ENCODE assay signal across 8 cellular contexts in genomic region chr17:43832976-43833829, GRCh38. TPM values are rescaled to one million over a fixed set of nuclear protein-coding genes. Genes with fewer than 3 reads are reported as not detected.
DNase-seq lines count a peak whose midpoint lies in the region; ATAC-seq and TF ChIP-seq lines count a peak whose summit lies in the region.

MPP3 (minus strand) TSS chr17:43833146; CDS start chr17:43831906, 1,240 bp downstream.

- peak within 1 kb of the TSS; percentile 70 for H3K4me3 Mint-ChIP-seq in activated naive CD4-positive, alpha-beta T cell treated with anti-CD3 and anti-CD28 coated beads, Interleukin-2, amount 10 ng/mL, durations not matched to agents 7 days and 5 days
- H3K4me3 Mint-ChIP-seq in nephron, result peak within 1 kb of the TSS; percentile 84 to 92 (median 89)

- peaks cover 4% of the 10 kb centered on the region for H3K9me3 Mint-ChIP-seq in activated naive CD4-positive, alpha-beta T cell treated with anti-CD3 and anti-CD28 coated beads, Interleukin-2, amount 10 ng/mL, durations not matched to agents 7 days and 5 days
- peaks cover 7% of the 10 kb centered on the region for H3K9me3 Mint-ChIP-seq in nephron

- CTCF ChIA-PET in Panc1 (lab: Charles Lee), result no interaction called here
- CTCF ChIA-PET in activated naive CD4-positive, alpha-beta T cell treated with anti-CD3 and anti-CD28 coated beads, Interleukin-2, amount 10 ng/mL, durations not matched to agents 7 days and 5 days (lab: Charles Lee), result no interaction called here

- H3K36me3 ChIP-seq in Panc1 (ENCODE audit: control insufficient read depth, insufficient read depth, low read length) (no peaks in the 10 kb centered on the region), testis (ENCODE audit: low read depth, missing control alignments) (no peaks in the 10 kb centered on the region)

- no peak within 1 kb of the TSS for H3K27ac Mint-ChIP-seq in activated naive CD4-positive, alpha-beta T cell treated with anti-CD3 and anti-CD28 coated beads, Interleukin-2, amount 10 ng/mL, durations not matched to agents 7 days and 5 days
- peak within 1 kb of the TSS; percentile 72 to 89 (median 84) for H3K27ac Mint-ChIP-seq in nephron

- DNase-seq in AG20443 (ENCODE audit: low spot score), result peak; percentile 97
- peak; percentile 66 for DNase-seq in HK-2 (ENCODE audit: unreplicated experiment)
- no peak for DNase-seq in Panc1 (ENCODE audit: low read depth, low spot score)
- DNase-seq in activated naive CD4-positive, alpha-beta T cell treated with anti-CD3 and anti-CD28 coated beads, Interleukin-2, amount 10 ng/mL, durations not matched to agents 7 days and 5 days, result peak; percentile 66
- peak; percentile 24 for DNase-seq in foreskin melanocyte
- DNase-seq in testis, result peak; percentile 64

- H3K4me3 ChIP-seq in Panc1 (ENCODE audit: low read depth in 2 of 2, low read length in 2 of 2) (peak within 1 kb of the TSS; percentile 49 to 61), testis (peak within 1 kb of the TSS; percentile 69 to 80)

- H3K4me1 ChIP-seq in Panc1 (ENCODE audit: control insufficient read depth, insufficient read depth, low read length) (no peaks in the 10 kb centered on the region; the same call in 1 of the 2 replicates), testis (peaks cover 5% of the 10 kb centered on the region)

- 1 to 25% methylated on average over 3 to 40 of the region's 87 CpGs for WGBS in testis, 2 donors

- no peaks in the 10 kb centered on the region for H3K27me3 ChIP-seq in Panc1 (ENCODE audit: control insufficient read depth, insufficient read depth, low read length)
- no peaks in the 10 kb centered on the region for H3K27me3 ChIP-seq in testis

- H3K36me3 Mint-ChIP-seq in activated naive CD4-positive, alpha-beta T cell treated with anti-CD3 and anti-CD28 coated beads, Interleukin-2, amount 10 ng/mL, durations not matched to agents 7 days and 5 days, result no peaks in the 10 kb centered on the region
- peaks cover 17% of the 10 kb centered on the region for H3K36me3 Mint-ChIP-seq in nephron (ENCODE audit: low read depth)

- intact Hi-C loops in Panc1 (cut with micrococcal nuclease; ENCODE audit: unreplicated experiment), result no loop called here
- intact Hi-C loops in testis (cut with DNase I; ENCODE audit: low total_unique reads), result no loop called here

- TF ChIP-seq CTCF in Panc1 (IDR thresholded peaks at IDR 0.05) (no peak), nephron (IDR thresholded peaks at IDR 0.05; ENCODE audit: unreplicated experiment in 3 of 3) (no peak), testis (IDR thresholded peaks at IDR 0.05) (no peak)

- POLR2A ChIA-PET in Panc1 (lab: Charles Lee), result no interaction called here

- H3K4me1 Mint-ChIP-seq in activated naive CD4-positive, alpha-beta T cell treated with anti-CD3 and anti-CD28 coated beads, Interleukin-2, amount 10 ng/mL, durations not matched to agents 7 days and 5 days, result peaks cover 14% of the 10 kb centered on the region
- peaks cover 25% of the 10 kb centered on the region for H3K4me1 Mint-ChIP-seq in nephron

- no peak for TF ChIP-seq POLR2A in testis (IDR thresholded peaks at IDR 0.05)

- H3K27ac ChIP-seq in Panc1 (ENCODE audit: low read length) (no peak within 1 kb of the TSS), testis (peak within 1 kb of the TSS; percentile 55 to 66)

- H3K9me3 ChIP-seq in Panc1 (ENCODE audit: control insufficient read depth, insufficient read depth, low read depth, low read length), result no peaks in the 10 kb centered on the region
- H3K9me3 ChIP-seq in testis, result no peaks in the 10 kb centered on the region

- H3K27me3 Mint-ChIP-seq in activated naive CD4-positive, alpha-beta T cell treated with anti-CD3 and anti-CD28 coated beads, Interleukin-2, amount 10 ng/mL, durations not matched to agents 7 days and 5 days, result peaks cover 74% of the 10 kb centered on the region
- peaks cover 17% of the 10 kb centered on the region for H3K27me3 Mint-ChIP-seq in nephron (ENCODE audit: low read depth)

- BruUV-seq in Panc1 (replicated peaks; lab: Mats Ljungman, UMichigan), result no TSS peak

- in situ Hi-C loops in Panc1 (cut with HindIII; ENCODE audit: low pct_unique_long_range_greater_than_20kb, low sequenced_read_pairs), result no loop called here

- ATAC-seq in Panc1 (peak; percentile 95), HG02840 (IDR thresholded peaks at IDR 0.05; ENCODE audit: low FRiP score, unreplicated experiment) (no peak)

RNA-seq across cellular contexts. Expression of gene MPP3, which starts in this region (rescaled TPM):
- 7.1 TPM for total RNA-seq in Panc1 (2021; ENCODE audit: unreplicated experiment)
- 3.9 TPM for polyA plus RNA-seq in Panc1 (2012; ENCODE audit: insufficient read length)
- 10 to 100 TPM; 16.7 to 18.2 TPM for total RNA-seq in testis
- polyA plus RNA-seq in testis (ENCODE audit: insufficient read depth, low read depth, low replicate concordance), result 5.9 TPM
